23 cellular contexts compared by ENCODE assay signal in genomic region chr21:35016071-35016470, GRCh38. TPM values are rescaled to one million over a fixed set of nuclear protein-coding genes. Genes with fewer than 3 reads are reported as not detected.
DNase-seq lines count a peak whose midpoint lies in the region; ATAC-seq and TF ChIP-seq lines count a peak whose summit lies in the region.
"Had no signal": no experiment of that assay in that cellular context is flagged by ENCODE, and none has a peak within 500 bp of the region (broad histone marks: within the 10 kb centered on the region; RNA-seq: fewer than 3 reads in every experiment).

No MANE protein-coding gene starts in this region.

- no TSS peak for BruUV-seq in PC-9 (replicated peaks; lab: Mats Ljungman, UMichigan)
- BruUV-seq in mammary epithelial cell (replicated peaks; lab: Mats Ljungman, UMichigan), result no TSS peak

- H3K4me3 ChIP-seq in PC-9, result no peak overlapping the region
- no peak overlapping the region for H3K4me3 ChIP-seq in brain microvascular endothelial cell (ENCODE audit: low read depth, low read length)
- H3K4me3 ChIP-seq in mammary epithelial cell (replicated peaks in 1 of 3; ENCODE audit: insufficient read depth in 1 of 3, low read depth in 2 of 3, low read length in 3 of 3), result no peak overlapping the region
- H3K4me3 ChIP-seq: gastroesophageal sphincter, GM23338, left lung, ovary, SK-N-MC, skin epidermis had no signal

- H3K36me3 Mint-ChIP-seq in activated naive CD4-positive, alpha-beta T cell treated with anti-CD3 and anti-CD28 coated beads, Interleukin-2, amount 50 U/mL, for 24 hours, result peaks cover 15% of the 10 kb centered on the region

- no peak overlapping the region for H3K9ac ChIP-seq in mammary epithelial cell (ENCODE audit: insufficient read depth, low read length)
- H3K9ac ChIP-seq: KMS-11 had no signal

- H3K79me2 ChIP-seq in PC-9 (ENCODE audit: low read depth) (peaks cover 82% of the 10 kb centered on the region), mammary epithelial cell (ENCODE audit: insufficient read depth, low read length) (no peaks in the 10 kb centered on the region)

- in situ Hi-C loops in brain microvascular endothelial cell (cut with HindIII; ENCODE audit: low pct_ligation_motif_present, low sequenced_read_pairs), result no loop called here
- in situ Hi-C loops in mammary epithelial cell (cut with MboI; ENCODE audit: low sequenced_read_pairs in 2 of 2), result no loop called here

- TF ChIP-seq CTCF in PC-9 (conservative IDR thresholded peaks at IDR 0.05) (no peak), brain microvascular endothelial cell (IDR thresholded peaks at IDR 0.05; ENCODE audit: low read depth, low read length, missing control alignments) (no peak), mammary epithelial cell (conservative IDR thresholded peaks at IDR 0.05 in 1 of 2, IDR thresholded peaks at IDR 0.05 in 1 of 2; ENCODE audit: extremely low read depth in 1 of 2, insufficient read depth in 1 of 2, low read depth in 1 of 2, low read length in 2 of 2) (no peak)

- no peaks in the 10 kb centered on the region for H3K9me3 ChIP-seq in PC-9 (ENCODE audit: insufficient read depth, low read depth)
- no peaks in the 10 kb centered on the region for H3K9me3 ChIP-seq in mammary epithelial cell (replicated peaks; ENCODE audit: insufficient read depth, low read length)
- H3K9me3 ChIP-seq: gastroesophageal sphincter, left lung, ovary had no signal

- H3K4me3 Mint-ChIP-seq in activated naive CD4-positive, alpha-beta T cell treated with anti-CD3 and anti-CD28 coated beads, Interleukin-2, amount 50 U/mL, for 24 hours, result peak overlapping the region; percentile 2
- H3K4me3 Mint-ChIP-seq: GM23338 had no signal

- H4K20me1 ChIP-seq in PC-9 (ENCODE audit: insufficient read depth) (no peaks in the 10 kb centered on the region), mammary epithelial cell (ENCODE audit: insufficient read depth, low read length) (no peaks in the 10 kb centered on the region)

- H3K4me1 ChIP-seq in PC-9 (replicated peaks; ENCODE audit: insufficient read depth), result peaks cover 49% of the 10 kb centered on the region
- peaks cover 3% of the 10 kb centered on the region for H3K4me1 ChIP-seq in mammary epithelial cell (ENCODE audit: insufficient read depth, low read length)
- H3K4me1 ChIP-seq: gastroesophageal sphincter had no signal

- H3K9me3 Mint-ChIP-seq in activated naive CD4-positive, alpha-beta T cell treated with anti-CD3 and anti-CD28 coated beads, Interleukin-2, amount 50 U/mL, for 24 hours, result no peaks in the 10 kb centered on the region
- H3K9me3 Mint-ChIP-seq: GM23338 had no signal

- H3K27ac ChIP-seq in PC-9, result peak overlapping the region; percentile 88
- H3K27ac ChIP-seq in brain microvascular endothelial cell, result no peak overlapping the region
- H3K27ac ChIP-seq in mammary epithelial cell (ENCODE audit: insufficient read depth, low read depth, low read length), result no peak overlapping the region
- H3K27ac ChIP-seq: gastroesophageal sphincter, KMS-11, left lung, ovary, SK-N-MC, skin epidermis had no signal

- H3K27me3 ChIP-seq in PC-9 (ENCODE audit: insufficient read depth, low read depth), result no peaks in the 10 kb centered on the region
- no peaks in the 10 kb centered on the region for H3K27me3 ChIP-seq in brain microvascular endothelial cell (replicated peaks)
- no peaks in the 10 kb centered on the region for H3K27me3 ChIP-seq in mammary epithelial cell (ENCODE audit: insufficient read depth, low read length)
- H3K27me3 ChIP-seq: left lung, ovary had no signal

- intact Hi-C loops in PC-9 (cut with micrococcal nuclease; ENCODE audit: unreplicated experiment), result no loop called here
- intact Hi-C loops in left colon (cut with DNase I, micrococcal nuclease), result no loop called here
- intact Hi-C loops in mammary epithelial cell (cut with micrococcal nuclease), result no loop called here

- peaks cover 37% of the 10 kb centered on the region; the same call in 1 of the 2 replicates for H3F3A ChIP-seq in PC-9 (ENCODE audit: insufficient read depth, low read depth)

- H3K27me3 Mint-ChIP-seq in activated naive CD4-positive, alpha-beta T cell treated with anti-CD3 and anti-CD28 coated beads, Interleukin-2, amount 50 U/mL, for 24 hours, result no peaks in the 10 kb centered on the region

- H3K4me1 Mint-ChIP-seq in activated naive CD4-positive, alpha-beta T cell treated with anti-CD3 and anti-CD28 coated beads, Interleukin-2, amount 50 U/mL, for 24 hours, result peaks cover 90% of the 10 kb centered on the region

- H2AFZ ChIP-seq in PC-9, result no peak overlapping the region
- no peak overlapping the region for H2AFZ ChIP-seq in mammary epithelial cell (ENCODE audit: low read depth, low read length)
- H2AFZ ChIP-seq: GM23338 had no signal

- H3K4me2 ChIP-seq in PC-9, result 0 out of 2 replicates have a peak overlapping the region, but pooled peaks have one; percentile 10
- H3K4me2 ChIP-seq in mammary epithelial cell (ENCODE audit: insufficient read depth, low read depth, low read length), result no peak overlapping the region
- H3K4me2 ChIP-seq: GM23338, KMS-11 had no signal

- dilution Hi-C loops in mammary epithelial cell (cut with HindIII; ENCODE audit: low sequenced_read_pairs), result loop anchor here (5.0 kb wide), 1 partner anchor 56 kb away; no protein-coding TSS in a partner anchor

- H3K27ac Mint-ChIP-seq in activated naive CD4-positive, alpha-beta T cell treated with anti-CD3 and anti-CD28 coated beads, Interleukin-2, amount 50 U/mL, for 24 hours, result peak overlapping the region; percentile 72

- H3K9me2 ChIP-seq in PC-9 (ENCODE audit: insufficient read depth), result no peaks in the 10 kb centered on the region

- H3K36me3 ChIP-seq in PC-9 (ENCODE audit: low read depth) (peaks cover 30% of the 10 kb centered on the region), brain microvascular endothelial cell (replicated peaks) (no peaks in the 10 kb centered on the region), mammary epithelial cell (ENCODE audit: insufficient read depth, low read length) (no peaks in the 10 kb centered on the region)
- H3K36me3 ChIP-seq: gastroesophageal sphincter, left lung, ovary had no signal

- CTCF ChIA-PET in PC-9 (lab: Charles Lee) (no interaction called here), mammary epithelial cell (lab: Charles Lee; ENCODE audit: low non-redundant PET) (no interaction called here)

- ATAC-seq in left colon, result peak; percentile 57
- ATAC-seq: gastroesophageal sphincter, GM23338, left lung had no signal

- DNase-seq in activated naive CD4-positive, alpha-beta T cell (lab: John Stamatoyannopoulos, UW), result no peak
- peak in 1 of 2 experiments; percentile 44 for DNase-seq in PC-9
- DNase-seq in left colon, result no peak
- no peak for DNase-seq in brain microvascular endothelial cell
- no peak for DNase-seq in DMS79 treated with DMSO at 0.1 percent for 48 hours (lab: John Stamatoyannopoulos, UW)
- DNase-seq in mammary epithelial cell, result no peak
- DNase-seq: cerebellar nuclear complex, left lung, mesendoderm, NCI-H1417 treated with DMSO at 0.1 percent for 48 hours, NCI-H2081, NCI-H446, NCI-H82, ovary, retina, RPMI8226, trophoblast cell had no signal

- POLR2A ChIA-PET in PC-9 (lab: Charles Lee; ENCODE audit: unreplicated experiment), result interaction anchor here (0.6 kb wide), 1 partner anchor 129 kb away, joined by 3 read pairs; no protein-coding TSS in a partner anchor

- WGBS in mammary epithelial cell (ENCODE audit: low coverage, missing lambda C conversion rate), result 98% methylated on average over 4 of the region's 4 CpGs

RNA-seq across cellular contexts. Expression of gene RUNX1, which starts 33.0 kb away (rescaled TPM):
- total RNA-seq in PC-9 (2021) (58.5 and 61.6 TPM in 2 replicates), left colon (10 to 100 TPM; 17.7 to 25.8 TPM), mammary epithelial cell (100 to 1,000 TPM; 126 to 133 TPM)
- polyA plus RNA-seq in mammary epithelial cell, result 45.8 TPM
- polyA minus RNA-seq in mammary epithelial cell, result 102 TPM
